Comparison of ENCODE assay signal across 21 cellular contexts in the genomic region with DNA sequence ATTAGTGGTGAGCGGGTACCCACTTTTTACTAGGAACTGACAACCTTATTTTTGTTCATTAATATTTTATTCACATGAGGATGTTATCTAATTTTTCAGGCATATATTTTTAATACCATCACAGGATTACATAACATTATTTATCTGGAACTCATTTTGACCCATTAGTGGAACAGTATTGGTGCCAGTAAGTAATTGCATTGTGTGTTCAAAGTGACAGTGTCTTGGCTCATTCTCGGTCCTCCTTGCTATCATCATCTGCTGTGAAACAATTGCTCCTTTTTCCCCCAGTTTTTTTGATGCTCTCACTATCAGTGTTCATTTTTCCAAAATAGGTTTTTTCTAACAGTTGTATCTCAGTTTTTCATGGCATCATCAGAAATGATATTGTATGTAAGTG. TPM values are rescaled to one million over a fixed set of nuclear protein-coding genes. Genes with fewer than 3 reads are reported as not detected.
DNase-seq lines count a peak whose midpoint lies in the region; ATAC-seq, FAIRE-seq and TF ChIP-seq lines count a peak whose summit lies in the region.
"Had no signal": no experiment of that assay in that cellular context is flagged by ENCODE, and none has a peak within 500 bp of the region (broad histone marks: within the 10 kb centered on the region; RNA-seq: fewer than 3 reads in every experiment).

No MANE protein-coding gene starts in this region.

- H3K27me3 Mint-ChIP-seq in stimulated activated naive CD8-positive, alpha-beta T cell treated with anti-CD3 and anti-CD28 coated beads, Interleukin-15, Interleukin-2, amounts not matched to agents 100 ng/mL and 50 ng/mL, for 24 hours: no peaks in the 10 kb centered on the region
- H3K27me3 Mint-ChIP-seq in stimulated activated naive CD8-positive, alpha-beta T cell treated with anti-CD3 and anti-CD28 coated beads, Interleukin-15, amount 100 ng/mL, for 72 hours: no peaks in the 10 kb centered on the region
- H3K27me3 Mint-ChIP-seq in T-cell (no peaks in the 10 kb centered on the region), immature natural killer cell (ENCODE audit: low read depth in 3 of 3) (peaks cover 6 to 15% (median 6%) of the 10 kb centered on the region in 3 donors)
- no peaks in the 10 kb centered on the region for H3K27me3 Mint-ChIP-seq in CD8-positive, alpha-beta T cell (ENCODE audit: low read depth)
- H3K27me3 Mint-ChIP-seq: naive B cell had no signal

- peak overlapping the region; percentile 72 for H3K27ac Mint-ChIP-seq in stimulated activated naive CD8-positive, alpha-beta T cell treated with anti-CD3 and anti-CD28 coated beads, Interleukin-15, Interleukin-2, amounts not matched to agents 100 ng/mL and 50 ng/mL, for 24 hours
- H3K27ac Mint-ChIP-seq in stimulated activated naive CD8-positive, alpha-beta T cell treated with anti-CD3 and anti-CD28 coated beads, Interleukin-15, amount 100 ng/mL, for 72 hours: no peak overlapping the region
- H3K27ac Mint-ChIP-seq in T-cell: peak overlapping the region; percentile 13 to 25
- H3K27ac Mint-ChIP-seq in immature natural killer cell: peak overlapping the region in 5 of 6 donors; percentile 34 to 82 (median 73)
- no peak overlapping the region for H3K27ac Mint-ChIP-seq in CD8-positive, alpha-beta T cell

- H3K9me3 Mint-ChIP-seq in stimulated activated naive CD8-positive, alpha-beta T cell treated with anti-CD3 and anti-CD28 coated beads, Interleukin-15, Interleukin-2, amounts not matched to agents 100 ng/mL and 50 ng/mL, for 24 hours: no peaks in the 10 kb centered on the region
- no peaks in the 10 kb centered on the region for H3K9me3 Mint-ChIP-seq in stimulated activated naive CD8-positive, alpha-beta T cell treated with anti-CD3 and anti-CD28 coated beads, Interleukin-15, amount 100 ng/mL, for 72 hours
- H3K9me3 Mint-ChIP-seq in T-cell (no peaks in the 10 kb centered on the region), immature natural killer cell (no peaks in the 10 kb centered on the region)
- H3K9me3 Mint-ChIP-seq in CD8-positive, alpha-beta T cell: no peaks in the 10 kb centered on the region

- no peak overlapping the region for H3K27ac ChIP-seq in CD8-positive, alpha-beta T cell (ENCODE audit: low read depth, low read length)
- H3K27ac ChIP-seq: esophagus muscularis mucosa, lower lobe of right lung, RWPE1, thoracic aorta, WERI-Rb-1 had no signal

- no peak for ATAC-seq in stimulated activated naive CD8-positive, alpha-beta T cell treated with anti-CD3 and anti-CD28 coated beads, Interleukin-15, amount 100 ng/mL, for 72 hours
- ATAC-seq in T-cell (replicated peaks in 1 of 4) (no peak), GM19023 (IDR thresholded peaks at IDR 0.05; ENCODE audit: unreplicated experiment) (no peak), GM21528 (IDR thresholded peaks at IDR 0.05; ENCODE audit: low FRiP score, unreplicated experiment) (no peak)
- ATAC-seq in CD8-positive, alpha-beta T cell: no peak
- ATAC-seq: lower lobe of right lung had no signal

- H3K4me1 Mint-ChIP-seq in stimulated activated naive CD8-positive, alpha-beta T cell treated with anti-CD3 and anti-CD28 coated beads, Interleukin-15, Interleukin-2, amounts not matched to agents 100 ng/mL and 50 ng/mL, for 24 hours (ENCODE audit: low read depth): peaks cover 59% of the 10 kb centered on the region
- peaks cover 58% of the 10 kb centered on the region for H3K4me1 Mint-ChIP-seq in stimulated activated naive CD8-positive, alpha-beta T cell treated with anti-CD3 and anti-CD28 coated beads, Interleukin-15, amount 100 ng/mL, for 72 hours
- H3K4me1 Mint-ChIP-seq in T-cell: peaks cover 40 to 54% (median 53%) of the 10 kb centered on the region in 3 donors
- peaks cover 27 to 37% of the 10 kb centered on the region in 2 donors for H3K4me1 Mint-ChIP-seq in immature natural killer cell
- peaks cover 48% of the 10 kb centered on the region for H3K4me1 Mint-ChIP-seq in CD8-positive, alpha-beta T cell (ENCODE audit: low read depth)

- FAIRE-seq in RCC 7860 (lab: Jason Lieb, UNC): no peak

- H3K4me3 ChIP-seq in CD8-positive, alpha-beta T cell (ENCODE audit: low read depth, low read length): no peak overlapping the region
- H3K4me3 ChIP-seq: esophagus muscularis mucosa, HAP-1, lower lobe of right lung, skin epidermis, thoracic aorta had no signal

- TF ChIP-seq CTCF in CD8-positive, alpha-beta T cell (IDR thresholded peaks at IDR 0.05): no peak

- peak overlapping the region; percentile 38 for H3K4me3 Mint-ChIP-seq in stimulated activated naive CD8-positive, alpha-beta T cell treated with anti-CD3 and anti-CD28 coated beads, Interleukin-15, Interleukin-2, amounts not matched to agents 100 ng/mL and 50 ng/mL, for 24 hours
- no peak overlapping the region for H3K4me3 Mint-ChIP-seq in stimulated activated naive CD8-positive, alpha-beta T cell treated with anti-CD3 and anti-CD28 coated beads, Interleukin-15, amount 100 ng/mL, for 72 hours
- H3K4me3 Mint-ChIP-seq in T-cell: peak overlapping the region in 1 of 3 donors; percentile 5
- no peak overlapping the region for H3K4me3 Mint-ChIP-seq in immature natural killer cell
- no peak overlapping the region for H3K4me3 Mint-ChIP-seq in CD8-positive, alpha-beta T cell

- CTCF ChIA-PET in T-cell (lab: Charles Lee): no interaction called here
- CTCF ChIA-PET in CD8-positive, alpha-beta T cell (lab: Charles Lee): interaction anchor here (3.0 kb wide), 1 partner anchor 30 kb away, joined by 18 read pairs; no protein-coding TSS in a partner anchor

- H3K9me3 ChIP-seq in CD8-positive, alpha-beta T cell (ENCODE audit: low read length): no peaks in the 10 kb centered on the region
- H3K9me3 ChIP-seq: esophagus muscularis mucosa, lower lobe of right lung, thoracic aorta had no signal

- POLR2A ChIA-PET in T-cell (lab: Charles Lee): no interaction called here
- POLR2A ChIA-PET in CD8-positive, alpha-beta T cell (lab: Charles Lee): no interaction called here

- peaks cover 13% of the 10 kb centered on the region for H3K36me3 ChIP-seq in CD8-positive, alpha-beta T cell (ENCODE audit: insufficient read depth, low read length)

- intact Hi-C loops in CD8-positive, alpha-beta T cell (cut with DNase I, micrococcal nuclease): loop anchor here in 1 of 2 experiments (5.0 to 10.0 kb wide), 3 partner anchors 289 to 679 kb away; a partner anchor contains a TSS

- H3K36me3 Mint-ChIP-seq in stimulated activated naive CD8-positive, alpha-beta T cell treated with anti-CD3 and anti-CD28 coated beads, Interleukin-15, Interleukin-2, amounts not matched to agents 100 ng/mL and 50 ng/mL, for 24 hours (ENCODE audit: low read depth): peaks cover 26% of the 10 kb centered on the region
- H3K36me3 Mint-ChIP-seq in T-cell: peaks cover 22% of the 10 kb centered on the region
- H3K36me3 Mint-ChIP-seq in immature natural killer cell: peaks cover 4 to 12% (median 11%) of the 10 kb centered on the region in 3 donors
- peaks cover 44% of the 10 kb centered on the region for H3K36me3 Mint-ChIP-seq in CD8-positive, alpha-beta T cell

- DNase-seq in stimulated activated naive CD8-positive, alpha-beta T cell treated with anti-CD3 and anti-CD28 coated beads, Interleukin-15, amount 100 ng/mL, for 72 hours: no peak
- DNase-seq in T-cell (no peak), immature natural killer cell (no peak), RCC 7860 (ENCODE audit: low spot score) (no peak)
- no peak for DNase-seq in CD8-positive, alpha-beta T cell
- DNase-seq: DMS 273 treated with DMSO at 0.1 percent for 48 hours; Kasumi-1; lower lobe of right lung; naive B cell; NCI-H2171 treated with DMSO at 0.1 percent for 48 hours; stimulated activated CD4-positive, alpha-beta T cell treated with anti-CD3 and anti-CD28 coated beads, Interleukin-4, amount 100 ng/mL, for 24 hours; SW 1271; WERI-Rb-1 had no signal

- no peaks in the 10 kb centered on the region for H3K27me3 ChIP-seq in CD8-positive, alpha-beta T cell (ENCODE audit: insufficient read depth, low read length)
- H3K27me3 ChIP-seq: esophagus muscularis mucosa had no signal

- H3K4me1 ChIP-seq in CD8-positive, alpha-beta T cell (ENCODE audit: insufficient read depth, low read length): peaks cover 31% of the 10 kb centered on the region

RNA-seq across cellular contexts. Expression of a gene that starts 4.0 kb away (rescaled TPM):
- 10 to 100 TPM; 77.4 to 98.9 (median 87.7) TPM for total RNA-seq in T-cell
- polyA plus RNA-seq in immature natural killer cell: 10 to 100 TPM; 49.8 to 85.4 (median 77.4) TPM
- 10 to 100 TPM; 78.4 to 81.2 TPM for total RNA-seq in CD8-positive, alpha-beta T cell

Comparison
In these comparisons a context has a peak if more than half of its experiments do, and no peak if none do; other contexts are left out.
1. H3K27ac Mint-ChIP-seq: peak in stimulated activated naive CD8-positive, alpha-beta T cell treated with anti-CD3 and anti-CD28 coated beads, Interleukin-15, Interleukin-2, amounts not matched to agents 100 ng/mL and 50 ng/mL, for 24 hours (single experiment), T-cell (2 of 2) and immature natural killer cell (5 of 6); none in stimulated activated naive CD8-positive, alpha-beta T cell treated with anti-CD3 and anti-CD28 coated beads, Interleukin-15, amount 100 ng/mL, for 72 hours (0 of 2) and CD8-positive, alpha-beta T cell (single experiment).